In genomic region chr6:156421933-156422332, GRCh38 we compare ENCODE assay signal across 27 cellular contexts.
DNase-seq lines count a peak whose midpoint lies in the region; ATAC-seq, FAIRE-seq and TF ChIP-seq lines count a peak whose summit lies in the region.
"Had no signal": no experiment of that assay in that cellular context is flagged by ENCODE, and none has a peak within 500 bp of the region (broad histone marks: within the 10 kb centered on the region; RNA-seq: fewer than 3 reads in every experiment).

No MANE protein-coding gene starts in this region.

- H3K4me1 ChIP-seq in hepatocyte (ENCODE audit: insufficient read depth) (no peaks in the 10 kb centered on the region), neural progenitor cell (no peaks in the 10 kb centered on the region)
- H3K4me1 ChIP-seq: parathyroid adenoma, right atrium auricular region had no signal

- no peaks in the 10 kb centered on the region for H3K27me3 Mint-ChIP-seq in neural progenitor cell (ENCODE audit: insufficient read depth, low read depth)
- H3K27me3 Mint-ChIP-seq: activated CD4-positive, alpha-beta memory T cell treated with anti-CD3 and anti-CD28 coated beads for 36 hours; activated naive CD8-positive, alpha-beta T cell treated with anti-CD3 and anti-CD28 coated beads, Interleukin-2, amount 50 U/mL, for 24 hours had no signal

- H3K4me3 ChIP-seq in hepatocyte (no peak overlapping the region), neural progenitor cell (no peak overlapping the region)
- H3K4me3 ChIP-seq: BLaER1 treated with 17β-estradiol and CSF1 and Interleukin-3, amounts not matched to agents 10 nM and 100 nM; right atrium auricular region had no signal

- TF ChIP-seq CTCF in hepatocyte (IDR thresholded peaks at IDR 0.05; ENCODE audit: poor library complexity) (no peak), neural progenitor cell (IDR thresholded peaks at IDR 0.05) (no peak)

- H3K9me3 Mint-ChIP-seq in neural progenitor cell, result peaks cover 20% of the 10 kb centered on the region
- H3K9me3 Mint-ChIP-seq: activated CD4-positive, alpha-beta memory T cell treated with anti-CD3 and anti-CD28 coated beads for 36 hours had no signal

- H3K79me2 ChIP-seq in hepatocyte (no peaks in the 10 kb centered on the region), neural progenitor cell (ENCODE audit: low read depth) (no peaks in the 10 kb centered on the region)
- H3K79me2 ChIP-seq: parathyroid adenoma had no signal

- no peaks in the 10 kb centered on the region for H4K20me1 ChIP-seq in hepatocyte (ENCODE audit: insufficient read depth, poor library complexity, severe bottlenecking)
- H4K20me1 ChIP-seq in neural progenitor cell (ENCODE audit: low read depth), result no peaks in the 10 kb centered on the region
- H4K20me1 ChIP-seq: BLaER1 treated with 17β-estradiol and CSF1 and Interleukin-3, amounts not matched to agents 10 nM and 100 nM had no signal

- no peak for TF ChIP-seq POLR2A in GM12891 (IDR thresholded peaks at IDR 0.05; ENCODE audit: low read depth, low read length)

- DNase-seq in A172 (ENCODE audit: low spot score), result peak; percentile 29
- DNase-seq in EH (ENCODE audit: low read depth), result peak; percentile 60
- peak; percentile 48 for DNase-seq in RPMI7951 (ENCODE audit: low read depth)
- peak; percentile 46 for DNase-seq in hepatocyte (ENCODE audit: low spot score)
- no peak for DNase-seq in neural progenitor cell (ENCODE audit: low spot score)
- no peak for DNase-seq in GM12891 (ENCODE audit: insufficient read length, low spot score)
- DNase-seq in DMS153 treated with DMSO at 0.1 percent for 48 hours (lab: John Stamatoyannopoulos, UW; ENCODE audit: unreplicated experiment), result no peak
- DNase-seq: activated CD4-positive, alpha-beta memory T cell treated with anti-CD3 and anti-CD28 coated beads for 36 hours; activated CD4-positive, CD25-positive, alpha-beta regulatory T cell; activated CD8-positive, alpha-beta memory T cell treated with anti-CD3 and anti-CD28 coated beads, Interleukin-2, amount 50 U/mL, for 48 hours; activated naive CD8-positive, alpha-beta T cell treated with anti-CD3 and anti-CD28 coated beads, Interleukin-2, amount 50 U/mL, for 24 hours; effector CD4-positive, alpha-beta T cell; hippocampal formation; immature natural killer cell; Kasumi-1; left ventricle myocardium superior; NCI-H2029 treated with DMSO at 0.1 percent for 48 hours; NCI-H345; NCI-H82; Right ventricle myocardium superior; stimulated activated naive CD8-positive, alpha-beta T cell treated with anti-CD3 and anti-CD28 coated beads, Interleukin-15, Interleukin-2, amounts not matched to agents 100 U/mL and 50 U/mL, for 24 hours; T-helper 9 cell had no signal

- H3K36me3 Mint-ChIP-seq in neural progenitor cell, result no peaks in the 10 kb centered on the region
- H3K36me3 Mint-ChIP-seq: activated CD4-positive, alpha-beta memory T cell treated with anti-CD3 and anti-CD28 coated beads for 36 hours; immature natural killer cell had no signal

- FAIRE-seq in GM12891 (lab: Jason Lieb, UNC), result no peak

- no peak overlapping the region for H3K9ac ChIP-seq in neural progenitor cell
- H3K9ac ChIP-seq: BLaER1 treated with 17β-estradiol and CSF1 and Interleukin-3, amounts not matched to agents 10 nM and 100 nM; parathyroid adenoma had no signal

- H3K27ac ChIP-seq in hepatocyte (peak overlapping the region; percentile 78), neural progenitor cell (no peak overlapping the region)
- H3K27ac ChIP-seq: foreskin keratinocyte, parathyroid adenoma had no signal

- no peaks in the 10 kb centered on the region for H3K9me2 ChIP-seq in hepatocyte (replicated peaks; ENCODE audit: insufficient read depth)

- H3K27ac Mint-ChIP-seq in neural progenitor cell, result no peak overlapping the region
- H3K27ac Mint-ChIP-seq: activated CD4-positive, alpha-beta memory T cell treated with anti-CD3 and anti-CD28 coated beads for 36 hours; immature natural killer cell had no signal

- no peaks in the 10 kb centered on the region for H3F3A ChIP-seq in neural progenitor cell (ENCODE audit: low read depth)

- H3K4me1 Mint-ChIP-seq in neural progenitor cell, result no peaks in the 10 kb centered on the region

- no peak for ATAC-seq in HG03342 (IDR thresholded peaks at IDR 0.05; ENCODE audit: unreplicated experiment)
- ATAC-seq: activated naive CD8-positive, alpha-beta T cell treated with anti-CD3 and anti-CD28 coated beads, Interleukin-2, amount 50 U/mL, for 24 hours; foreskin keratinocyte; left ventricle myocardium superior; stimulated activated naive CD8-positive, alpha-beta T cell treated with anti-CD3 and anti-CD28 coated beads, Interleukin-15, Interleukin-2, amounts not matched to agents 100 U/mL and 50 U/mL, for 24 hours had no signal

- WGBS in hepatocyte (ENCODE audit: low lambda C conversion rate, missing lambda C conversion rate), result 58% methylated on average over 2 of the region's 2 CpGs

- no peak overlapping the region for H3K4me3 Mint-ChIP-seq in neural progenitor cell
- H3K4me3 Mint-ChIP-seq: activated CD4-positive, alpha-beta memory T cell treated with anti-CD3 and anti-CD28 coated beads for 36 hours; activated naive CD8-positive, alpha-beta T cell treated with anti-CD3 and anti-CD28 coated beads, Interleukin-2, amount 50 U/mL, for 24 hours had no signal

- H2AFZ ChIP-seq in hepatocyte (no peak overlapping the region), neural progenitor cell (replicated peaks) (no peak overlapping the region)
- H2AFZ ChIP-seq: parathyroid adenoma had no signal

- no peak overlapping the region for H3K4me2 ChIP-seq in hepatocyte
- no peak overlapping the region for H3K4me2 ChIP-seq in neural progenitor cell

- H3K9me3 ChIP-seq in hepatocyte (ENCODE audit: low read depth) (peaks cover 6% of the 10 kb centered on the region), neural progenitor cell (ENCODE audit: low read depth) (no peaks in the 10 kb centered on the region)

- H3K36me3 ChIP-seq in hepatocyte (replicated peaks; ENCODE audit: insufficient read depth, low read depth), result no peaks in the 10 kb centered on the region
- H3K36me3 ChIP-seq in neural progenitor cell, result no peaks in the 10 kb centered on the region
- H3K36me3 ChIP-seq: BLaER1 treated with 17β-estradiol and CSF1 and Interleukin-3, amounts not matched to agents 10 nM and 100 nM; right atrium auricular region had no signal

- no peaks in the 10 kb centered on the region for H3K27me3 ChIP-seq in hepatocyte
- no peaks in the 10 kb centered on the region for H3K27me3 ChIP-seq in neural progenitor cell
- H3K27me3 ChIP-seq: BLaER1 treated with 17β-estradiol and CSF1 and Interleukin-3, amounts not matched to agents 10 nM and 100 nM; foreskin keratinocyte; right atrium auricular region had no signal

TF ChIP-seq in GM12891, 5 proteins besides CTCF, POLR2A, EP300 and RAD21:
- TF ChIP-seq POU2F2 (IDR thresholded peaks at IDR 0.05; ENCODE audit: low read depth, low read length) (no peak), SPI1 (IDR thresholded peaks at IDR 0.05; ENCODE audit: low read depth, low read length) (no peak), TAF1 (IDR thresholded peaks at IDR 0.05; ENCODE audit: low read depth, low read length) (no peak), POLR2AphosphoS5 (IDR thresholded peaks at IDR 0.05; ENCODE audit: low read depth, low read length) (no peak), PAX5 (IDR thresholded peaks at IDR 0.05; ENCODE audit: insufficient read depth, low read length, severe bottlenecking) (no peak)

Comparison
In these comparisons a context has a peak if more than half of its experiments do, and no peak if none do; other contexts are left out.
1. DNase-seq: peak in A172 (single experiment), EH (single experiment), RPMI7951 (single experiment) and hepatocyte (single experiment); none in neural progenitor cell (single experiment), GM12891 (single experiment) and DMS153 treated with DMSO at 0.1 percent for 48 hours (single experiment).